1 cellular context compared by ENCODE assay signal in genomic region chr16:79757163-79757562, GRCh38.
TF ChIP-seq lines count a peak whose summit lies in the region.

No MANE protein-coding gene starts in this region.

TF ChIP-seq in K562, 482 proteins besides CTCF, POLR2A, EP300 and RAD21 (continued from another document and continues in another):
- TF ChIP-seq TFE3 (CRISPR knock-in tag; IDR thresholded peaks at IDR 0.05) (no peak), MEF2D (tag; conservative IDR thresholded peaks at IDR 0.05; ENCODE audit: low read depth) (0 out of 2 replicates have a peak, but pooled peaks have one; percentile 51), ARNT (IDR thresholded peaks at IDR 0.05) (0 out of 4 replicates have a peak, but pooled peaks of 1 of the 2 experiments have one; percentile 52), TSHZ1 (CRISPR knock-in tag; IDR thresholded peaks at IDR 0.05) (no peak), TBL1XR1 (IDR thresholded peaks at IDR 0.05; ENCODE audit: low read length in 2 of 2) (no peak), STAG1 (CRISPR knock-in tag; IDR thresholded peaks at IDR 0.05; ENCODE audit: borderline replicate concordance) (no peak), MITF (IDR thresholded peaks at IDR 0.05) (peak; percentile 68; the same call in 1 of the 2 replicates), MCM5 (IDR thresholded peaks at IDR 0.05; ENCODE audit: low read depth) (no peak), ATF1 (CRISPR knock-in tag; IDR thresholded peaks at IDR 0.05) (no peak), ATF1 (tag; IDR thresholded peaks at IDR 0.05) (peak; percentile 45), TCF3 (CRISPR knock-in tag; IDR thresholded peaks at IDR 0.05) (peak; percentile 52; the same call in 1 of the 2 replicates), NONO (IDR thresholded peaks at IDR 0.05; ENCODE audit: low read depth in 2 of 2, low read length in 1 of 2) (no peak), ARID1B (IDR thresholded peaks at IDR 0.05) (peak; percentile 57), ZNF23 (CRISPR knock-in tag; IDR thresholded peaks at IDR 0.05) (no peak), PHF20 (IDR thresholded peaks at IDR 0.05; ENCODE audit: partially characterized antibody) (no peak), HDAC3 (IDR thresholded peaks at IDR 0.05; ENCODE audit: borderline replicate concordance, partially characterized antibody) (no peak), ZNF561 (CRISPR knock-in tag; conservative IDR thresholded peaks at IDR 0.05) (no peak), ZNF133 (CRISPR knock-in tag; IDR thresholded peaks at IDR 0.05) (no peak), ZBTB11 (CRISPR knock-in tag; IDR thresholded peaks at IDR 0.05) (no peak), CREM (IDR thresholded peaks at IDR 0.05; ENCODE audit: low read depth) (peak; percentile 55), TFAM (CRISPR knock-in tag; conservative IDR thresholded peaks at IDR 0.05) (no peak), ZNF277 (CRISPR knock-in tag; IDR thresholded peaks at IDR 0.05; ENCODE audit: borderline replicate concordance) (no peak), MNT (conservative IDR thresholded peaks at IDR 0.05) (peak; percentile 52 to 62), MYC (IDR thresholded peaks at IDR 0.05; ENCODE audit: low read depth, low read length) (peak; percentile 70), MYC (CRISPR knock-in tag; IDR thresholded peaks at IDR 0.05; ENCODE audit: borderline replicate concordance, low read depth) (no peak), ZHX1 (conservative IDR thresholded peaks at IDR 0.05; ENCODE audit: low read length) (peak; percentile 81; the same call in 1 of the 2 replicates), SMARCA4 (IDR thresholded peaks at IDR 0.05) (peak; percentile 15; the same call in 1 of the 2 replicates), MXD1 (CRISPR knock-in tag; IDR thresholded peaks at IDR 0.05; ENCODE audit: borderline replicate concordance, poor library complexity, severe bottlenecking) (no peak), PYGO2 (tag; IDR thresholded peaks at IDR 0.05) (no peak), BHLHE40 (IDR thresholded peaks at IDR 0.05; ENCODE audit: low read length) (peak; percentile 47; the same call in 1 of the 2 replicates), RAD51 (IDR thresholded peaks at IDR 0.05; ENCODE audit: borderline replicate concordance, low read depth) (peak; percentile 43; the same call in 1 of the 2 replicates), YY1 (IDR thresholded peaks at IDR 0.05; ENCODE audit: borderline replicate concordance in 1 of 3, control insufficient read depth in 1 of 3, extremely low read depth in 1 of 3, insufficient read depth in 3 of 3, insufficient read length in 1 of 3, insufficient replicate concordance in 2 of 3, low read depth in 1 of 3, low read length in 2 of 3) (peak in 1 of 3 experiments; percentile 26), TOE1 (IDR thresholded peaks at IDR 0.05; ENCODE audit: borderline replicate concordance) (peak; percentile 51; the same call in 1 of the 2 replicates), TOE1 (CRISPR knock-in tag; IDR thresholded peaks at IDR 0.05; ENCODE audit: borderline replicate concordance, low read depth) (no peak), ZNF518B (CRISPR knock-in tag; IDR thresholded peaks at IDR 0.05) (no peak), MCM3 (IDR thresholded peaks at IDR 0.05) (no peak), ZNF778 (CRISPR knock-in tag; IDR thresholded peaks at IDR 0.05) (no peak), PHB2 (IDR thresholded peaks at IDR 0.05; ENCODE audit: low read depth) (no peak), MEIS2 (IDR thresholded peaks at IDR 0.05; ENCODE audit: partially characterized antibody) (peak; percentile 57), FOXA3 (CRISPR knock-in tag; conservative IDR thresholded peaks at IDR 0.05 in 1 of 2, IDR thresholded peaks at IDR 0.05 in 1 of 2) (peak in 1 of 2 experiments; percentile 39; a peak in 1 of 4 replicates)
